1 cellular context compared by ENCODE assay signal in the genomic region with DNA sequence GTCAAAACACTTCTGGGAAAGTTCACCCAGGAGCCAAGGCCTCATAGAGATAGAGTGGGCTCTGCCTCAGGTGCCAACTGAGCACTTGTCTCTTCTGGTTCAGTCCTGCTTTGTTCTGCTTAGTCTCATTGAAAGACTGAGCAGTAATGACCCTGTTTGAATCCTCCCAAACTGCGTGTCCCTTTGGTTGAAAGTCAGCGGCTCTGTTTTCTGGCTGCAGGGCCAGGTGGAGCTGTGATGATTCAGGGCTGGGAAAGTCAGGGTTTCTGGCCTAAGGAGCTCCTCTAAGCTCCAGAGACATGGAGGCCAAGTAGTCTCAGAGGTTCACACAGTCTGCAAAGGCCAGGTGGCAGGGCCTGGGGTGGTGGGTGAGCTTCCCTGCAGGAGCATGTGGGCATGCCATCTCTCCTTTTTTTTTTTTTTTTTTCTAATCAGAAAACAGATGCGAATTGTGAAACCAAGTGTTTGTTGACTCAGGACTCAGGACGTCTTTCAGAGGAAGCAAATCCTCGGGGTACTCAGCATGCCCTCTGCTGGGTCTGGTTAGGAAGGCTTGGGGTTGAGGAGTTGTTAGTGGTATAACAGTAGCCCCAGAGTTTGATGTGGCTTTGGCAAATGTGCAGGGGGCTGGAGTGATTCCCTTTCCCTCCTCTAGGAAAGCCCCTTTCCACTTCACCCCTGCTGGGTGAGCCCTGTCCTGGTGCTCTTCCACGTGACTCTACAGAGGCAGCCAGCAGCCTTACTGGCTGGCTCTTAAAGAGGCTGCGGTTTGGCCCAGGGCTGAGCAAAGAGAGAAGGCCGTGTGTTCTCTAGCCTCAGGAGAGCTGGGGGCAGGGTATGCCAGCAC.
TF ChIP-seq lines count a peak whose summit lies in the region.

No MANE protein-coding gene starts in this region.

TF ChIP-seq in HepG2, 621 proteins besides CTCF, POLR2A, EP300 and RAD21 (continued from another document and continues in another):
- TF ChIP-seq, protein P1, sequence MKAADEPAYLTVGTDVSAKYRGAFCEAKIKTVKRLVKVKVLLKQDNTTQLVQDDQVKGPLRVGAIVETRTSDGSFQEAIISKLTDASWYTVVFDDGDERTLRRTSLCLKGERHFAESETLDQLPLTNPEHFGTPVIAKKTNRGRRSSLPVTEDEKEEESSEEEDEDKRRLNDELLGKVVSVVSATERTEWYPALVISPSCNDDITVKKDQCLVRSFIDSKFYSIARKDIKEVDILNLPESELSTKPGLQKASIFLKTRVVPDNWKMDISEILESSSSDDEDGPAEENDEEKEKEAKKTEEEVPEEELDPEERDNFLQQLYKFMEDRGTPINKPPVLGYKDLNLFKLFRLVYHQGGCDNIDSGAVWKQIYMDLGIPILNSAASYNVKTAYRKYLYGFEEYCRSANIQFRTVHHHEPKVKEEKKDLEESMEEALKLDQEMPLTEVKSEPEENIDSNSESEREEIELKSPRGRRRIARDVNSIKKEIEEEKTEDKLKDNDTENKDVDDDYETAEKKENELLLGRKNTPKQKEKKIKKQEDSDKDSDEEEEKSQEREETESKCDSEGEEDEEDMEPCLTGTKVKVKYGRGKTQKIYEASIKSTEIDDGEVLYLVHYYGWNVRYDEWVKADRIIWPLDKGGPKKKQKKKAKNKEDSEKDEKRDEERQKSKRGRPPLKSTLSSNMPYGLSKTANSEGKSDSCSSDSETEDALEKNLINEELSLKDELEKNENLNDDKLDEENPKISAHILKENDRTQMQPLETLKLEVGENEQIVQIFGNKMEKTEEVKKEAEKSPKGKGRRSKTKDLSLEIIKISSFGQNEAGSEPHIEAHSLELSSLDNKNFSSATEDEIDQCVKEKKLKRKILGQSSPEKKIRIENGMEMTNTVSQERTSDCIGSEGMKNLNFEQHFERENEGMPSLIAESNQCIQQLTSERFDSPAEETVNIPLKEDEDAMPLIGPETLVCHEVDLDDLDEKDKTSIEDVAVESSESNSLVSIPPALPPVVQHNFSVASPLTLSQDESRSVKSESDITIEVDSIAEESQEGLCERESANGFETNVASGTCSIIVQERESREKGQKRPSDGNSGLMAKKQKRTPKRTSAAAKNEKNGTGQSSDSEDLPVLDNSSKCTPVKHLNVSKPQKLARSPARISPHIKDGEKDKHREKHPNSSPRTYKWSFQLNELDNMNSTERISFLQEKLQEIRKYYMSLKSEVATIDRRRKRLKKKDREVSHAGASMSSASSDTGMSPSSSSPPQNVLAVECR (CRISPR knock-in tag; IDR thresholded peaks at IDR 0.05; ENCODE audit: borderline replicate concordance): peak; percentile 27; the same call in 1 of the 2 replicates
- no peak for TF ChIP-seq PAF1 (CRISPR knock-in tag; IDR thresholded peaks at IDR 0.05)
- no peak for TF ChIP-seq MEF2D (CRISPR knock-in tag; IDR thresholded peaks at IDR 0.05)
- TF ChIP-seq SOX13 (IDR thresholded peaks at IDR 0.05): no peak
- no peak; a peak in 1 of 4 replicates for TF ChIP-seq SOX13 (CRISPR knock-in tag; conservative IDR thresholded peaks at IDR 0.05 in 1 of 2, IDR thresholded peaks at IDR 0.05 in 1 of 2)
- 0 out of 2 replicates have a peak, but pooled peaks have one; percentile 34 for TF ChIP-seq ZNF354B (CRISPR knock-in tag; IDR thresholded peaks at IDR 0.05)
- no peak; the same call in 1 of the 2 replicates for TF ChIP-seq ZNF746 (CRISPR knock-in tag; IDR thresholded peaks at IDR 0.05)
- TF ChIP-seq, protein P2, sequence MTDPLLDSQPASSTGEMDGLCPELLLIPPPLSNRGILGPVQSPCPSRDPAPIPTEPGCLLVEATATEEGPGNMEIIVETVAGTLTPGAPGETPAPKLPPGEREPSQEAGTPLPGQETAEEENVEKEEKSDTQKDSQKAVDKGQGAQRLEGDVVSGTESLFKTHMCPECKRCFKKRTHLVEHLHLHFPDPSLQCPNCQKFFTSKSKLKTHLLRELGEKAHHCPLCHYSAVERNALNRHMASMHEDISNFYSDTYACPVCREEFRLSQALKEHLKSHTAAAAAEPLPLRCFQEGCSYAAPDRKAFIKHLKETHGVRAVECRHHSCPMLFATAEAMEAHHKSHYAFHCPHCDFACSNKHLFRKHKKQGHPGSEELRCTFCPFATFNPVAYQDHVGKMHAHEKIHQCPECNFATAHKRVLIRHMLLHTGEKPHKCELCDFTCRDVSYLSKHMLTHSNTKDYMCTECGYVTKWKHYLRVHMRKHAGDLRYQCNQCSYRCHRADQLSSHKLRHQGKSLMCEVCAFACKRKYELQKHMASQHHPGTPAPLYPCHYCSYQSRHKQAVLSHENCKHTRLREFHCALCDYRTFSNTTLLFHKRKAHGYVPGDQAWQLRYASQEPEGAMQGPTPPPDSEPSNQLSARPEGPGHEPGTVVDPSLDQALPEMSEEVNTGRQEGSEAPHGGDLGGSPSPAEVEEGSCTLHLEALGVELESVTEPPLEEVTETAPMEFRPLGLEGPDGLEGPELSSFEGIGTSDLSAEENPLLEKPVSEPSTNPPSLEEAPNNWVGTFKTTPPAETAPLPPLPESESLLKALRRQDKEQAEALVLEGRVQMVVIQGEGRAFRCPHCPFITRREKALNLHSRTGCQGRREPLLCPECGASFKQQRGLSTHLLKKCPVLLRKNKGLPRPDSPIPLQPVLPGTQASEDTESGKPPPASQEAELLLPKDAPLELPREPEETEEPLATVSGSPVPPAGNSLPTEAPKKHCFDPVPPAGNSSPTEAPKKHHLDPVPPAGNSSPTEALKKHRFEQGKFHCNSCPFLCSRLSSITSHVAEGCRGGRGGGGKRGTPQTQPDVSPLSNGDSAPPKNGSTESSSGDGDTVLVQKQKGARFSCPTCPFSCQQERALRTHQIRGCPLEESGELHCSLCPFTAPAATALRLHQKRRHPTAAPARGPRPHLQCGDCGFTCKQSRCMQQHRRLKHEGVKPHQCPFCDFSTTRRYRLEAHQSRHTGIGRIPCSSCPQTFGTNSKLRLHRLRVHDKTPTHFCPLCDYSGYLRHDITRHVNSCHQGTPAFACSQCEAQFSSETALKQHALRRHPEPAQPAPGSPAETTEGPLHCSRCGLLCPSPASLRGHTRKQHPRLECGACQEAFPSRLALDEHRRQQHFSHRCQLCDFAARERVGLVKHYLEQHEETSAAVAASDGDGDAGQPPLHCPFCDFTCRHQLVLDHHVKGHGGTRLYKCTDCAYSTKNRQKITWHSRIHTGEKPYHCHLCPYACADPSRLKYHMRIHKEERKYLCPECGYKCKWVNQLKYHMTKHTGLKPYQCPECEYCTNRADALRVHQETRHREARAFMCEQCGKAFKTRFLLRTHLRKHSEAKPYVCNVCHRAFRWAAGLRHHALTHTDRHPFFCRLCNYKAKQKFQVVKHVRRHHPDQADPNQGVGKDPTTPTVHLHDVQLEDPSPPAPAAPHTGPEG (CRISPR knock-in tag; IDR thresholded peaks at IDR 0.05): no peak
- TF ChIP-seq ZFP82 (CRISPR knock-in tag; IDR thresholded peaks at IDR 0.05; ENCODE audit: borderline replicate concordance): no peak
- TF ChIP-seq ZBTB3 (CRISPR knock-in tag; IDR thresholded peaks at IDR 0.05; ENCODE audit: borderline replicate concordance, low read depth): no peak
- TF ChIP-seq ZMYM3 (CRISPR knock-in tag; IDR thresholded peaks at IDR 0.05): no peak
- TF ChIP-seq, protein P3, sequence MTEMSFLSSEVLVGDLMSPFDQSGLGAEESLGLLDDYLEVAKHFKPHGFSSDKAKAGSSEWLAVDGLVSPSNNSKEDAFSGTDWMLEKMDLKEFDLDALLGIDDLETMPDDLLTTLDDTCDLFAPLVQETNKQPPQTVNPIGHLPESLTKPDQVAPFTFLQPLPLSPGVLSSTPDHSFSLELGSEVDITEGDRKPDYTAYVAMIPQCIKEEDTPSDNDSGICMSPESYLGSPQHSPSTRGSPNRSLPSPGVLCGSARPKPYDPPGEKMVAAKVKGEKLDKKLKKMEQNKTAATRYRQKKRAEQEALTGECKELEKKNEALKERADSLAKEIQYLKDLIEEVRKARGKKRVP (CRISPR knock-in tag; IDR thresholded peaks at IDR 0.05): no peak
- peak; percentile 70 for TF ChIP-seq JUND (CRISPR knock-in tag; IDR thresholded peaks at IDR 0.05)
- no peak for TF ChIP-seq ZNF563 (CRISPR knock-in tag; IDR thresholded peaks at IDR 0.05)
- TF ChIP-seq TRIM24 (CRISPR knock-in tag; IDR thresholded peaks at IDR 0.05): no peak
- no peak for TF ChIP-seq REXO4 (CRISPR knock-in tag; IDR thresholded peaks at IDR 0.05; ENCODE audit: borderline replicate concordance)
- no peak for TF ChIP-seq NPAS2 (CRISPR knock-in tag; IDR thresholded peaks at IDR 0.05; ENCODE audit: borderline replicate concordance)
- TF ChIP-seq ZNF883 (CRISPR knock-in tag; IDR thresholded peaks at IDR 0.05; ENCODE audit: not compliant biosample characterization): no peak
- 0 out of 2 replicates have a peak, but pooled peaks have one; percentile 35 for TF ChIP-seq DPF2 (CRISPR knock-in tag; IDR thresholded peaks at IDR 0.05; ENCODE audit: borderline replicate concordance, low read depth)
- TF ChIP-seq, protein P4, sequence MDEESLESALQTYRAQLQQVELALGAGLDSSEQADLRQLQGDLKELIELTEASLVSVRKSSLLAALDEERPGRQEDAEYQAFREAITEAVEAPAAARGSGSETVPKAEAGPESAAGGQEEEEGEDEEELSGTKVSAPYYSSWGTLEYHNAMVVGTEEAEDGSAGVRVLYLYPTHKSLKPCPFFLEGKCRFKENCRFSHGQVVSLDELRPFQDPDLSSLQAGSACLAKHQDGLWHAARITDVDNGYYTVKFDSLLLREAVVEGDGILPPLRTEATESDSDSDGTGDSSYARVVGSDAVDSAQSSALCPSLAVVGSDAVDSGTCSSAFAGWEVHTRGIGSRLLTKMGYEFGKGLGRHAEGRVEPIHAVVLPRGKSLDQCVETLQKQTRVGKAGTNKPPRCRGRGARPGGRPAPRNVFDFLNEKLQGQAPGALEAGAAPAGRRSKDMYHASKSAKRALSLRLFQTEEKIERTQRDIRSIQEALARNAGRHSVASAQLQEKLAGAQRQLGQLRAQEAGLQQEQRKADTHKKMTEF (CRISPR knock-in tag; IDR thresholded peaks at IDR 0.05): peak; percentile 38; the same call in 1 of the 2 replicates
- no peak for TF ChIP-seq NFIB (CRISPR knock-in tag; IDR thresholded peaks at IDR 0.05; ENCODE audit: borderline replicate concordance)
- no peak for TF ChIP-seq ZBTB7B (CRISPR knock-in tag; IDR thresholded peaks at IDR 0.05)
- TF ChIP-seq SAFB2 (CRISPR knock-in tag; IDR thresholded peaks at IDR 0.05; ENCODE audit: borderline replicate concordance, low read depth): peak; percentile 73; the same call in 1 of the 2 replicates
- no peak for TF ChIP-seq ZNF816 (CRISPR knock-in tag; IDR thresholded peaks at IDR 0.05; ENCODE audit: borderline replicate concordance)
- peak; percentile 43 for TF ChIP-seq FOSL2 (CRISPR knock-in tag; IDR thresholded peaks at IDR 0.05)
- 0 out of 2 replicates have a peak, but pooled peaks have one; percentile 51 for TF ChIP-seq ZBTB38 (CRISPR knock-in tag; IDR thresholded peaks at IDR 0.05)
- TF ChIP-seq ZNF205 (CRISPR knock-in tag; IDR thresholded peaks at IDR 0.05): no peak; the same call in 1 of the 2 replicates
- TF ChIP-seq, protein P5, sequence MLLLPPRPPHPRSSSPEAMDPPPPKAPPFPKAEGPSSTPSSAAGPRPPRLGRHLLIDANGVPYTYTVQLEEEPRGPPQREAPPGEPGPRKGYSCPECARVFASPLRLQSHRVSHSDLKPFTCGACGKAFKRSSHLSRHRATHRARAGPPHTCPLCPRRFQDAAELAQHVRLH (CRISPR knock-in tag; IDR thresholded peaks at IDR 0.05; ENCODE audit: borderline replicate concordance, low read depth): no peak; the same call in 1 of the 2 replicates
- no peak for TF ChIP-seq TBX3 (IDR thresholded peaks at IDR 0.05; ENCODE audit: borderline replicate concordance)
- TF ChIP-seq NFIC (IDR thresholded peaks at IDR 0.05; ENCODE audit: low read length): no peak
- peak; percentile 63 for TF ChIP-seq CEBPG (CRISPR knock-in tag; IDR thresholded peaks at IDR 0.05)
- TF ChIP-seq, protein P6, sequence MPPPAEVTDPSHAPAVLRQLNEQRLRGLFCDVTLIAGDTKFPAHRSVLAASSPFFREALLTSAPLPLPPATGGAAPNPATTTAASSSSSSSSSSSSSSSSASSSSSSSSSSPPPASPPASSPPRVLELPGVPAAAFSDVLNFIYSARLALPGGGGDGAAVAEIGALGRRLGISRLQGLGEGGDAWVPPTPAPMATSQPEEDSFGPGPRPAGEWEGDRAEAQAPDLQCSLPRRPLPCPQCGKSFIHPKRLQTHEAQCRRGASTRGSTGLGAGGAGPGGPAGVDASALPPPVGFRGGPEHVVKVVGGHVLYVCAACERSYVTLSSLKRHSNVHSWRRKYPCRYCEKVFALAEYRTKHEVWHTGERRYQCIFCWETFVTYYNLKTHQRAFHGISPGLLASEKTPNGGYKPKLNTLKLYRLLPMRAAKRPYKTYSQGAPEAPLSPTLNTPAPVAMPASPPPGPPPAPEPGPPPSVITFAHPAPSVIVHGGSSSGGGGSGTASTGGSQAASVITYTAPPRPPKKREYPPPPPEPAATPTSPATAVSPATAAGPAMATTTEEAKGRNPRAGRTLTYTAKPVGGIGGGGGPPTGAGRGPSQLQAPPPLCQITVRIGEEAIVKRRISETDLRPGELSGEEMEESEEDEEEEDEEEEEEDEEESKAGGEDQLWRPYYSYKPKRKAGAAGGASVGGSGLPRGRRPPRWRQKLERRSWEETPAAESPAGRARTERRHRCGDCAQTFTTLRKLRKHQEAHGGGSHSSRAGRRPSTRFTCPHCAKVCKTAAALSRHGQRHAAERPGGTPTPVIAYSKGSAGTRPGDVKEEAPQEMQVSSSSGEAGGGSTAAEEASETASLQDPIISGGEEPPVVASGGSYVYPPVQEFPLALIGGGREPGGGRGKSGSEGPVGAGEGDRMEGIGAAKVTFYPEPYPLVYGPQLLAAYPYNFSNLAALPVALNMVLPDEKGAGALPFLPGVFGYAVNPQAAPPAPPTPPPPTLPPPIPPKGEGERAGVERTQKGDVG (CRISPR knock-in tag; IDR thresholded peaks at IDR 0.05; ENCODE audit: borderline replicate concordance): 0 out of 2 replicates have a peak, but pooled peaks have one; percentile 79
- TF ChIP-seq, protein P7, sequence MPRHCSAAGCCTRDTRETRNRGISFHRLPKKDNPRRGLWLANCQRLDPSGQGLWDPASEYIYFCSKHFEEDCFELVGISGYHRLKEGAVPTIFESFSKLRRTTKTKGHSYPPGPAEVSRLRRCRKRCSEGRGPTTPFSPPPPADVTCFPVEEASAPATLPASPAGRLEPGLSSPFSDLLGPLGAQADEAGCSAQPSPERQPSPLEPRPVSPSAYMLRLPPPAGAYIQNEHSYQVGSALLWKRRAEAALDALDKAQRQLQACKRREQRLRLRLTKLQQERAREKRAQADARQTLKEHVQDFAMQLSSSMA (CRISPR knock-in tag; IDR thresholded peaks at IDR 0.05): no peak
- no peak for TF ChIP-seq ZFP41 (CRISPR knock-in tag; IDR thresholded peaks at IDR 0.05; ENCODE audit: borderline replicate concordance)
- TF ChIP-seq, protein P8, sequence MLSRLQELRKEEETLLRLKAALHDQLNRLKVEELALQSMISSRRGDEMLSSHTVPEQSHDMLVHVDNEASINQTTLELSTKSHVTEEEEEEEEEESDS (CRISPR knock-in tag; IDR thresholded peaks at IDR 0.05; ENCODE audit: borderline replicate concordance): no peak
- TF ChIP-seq, protein P9, sequence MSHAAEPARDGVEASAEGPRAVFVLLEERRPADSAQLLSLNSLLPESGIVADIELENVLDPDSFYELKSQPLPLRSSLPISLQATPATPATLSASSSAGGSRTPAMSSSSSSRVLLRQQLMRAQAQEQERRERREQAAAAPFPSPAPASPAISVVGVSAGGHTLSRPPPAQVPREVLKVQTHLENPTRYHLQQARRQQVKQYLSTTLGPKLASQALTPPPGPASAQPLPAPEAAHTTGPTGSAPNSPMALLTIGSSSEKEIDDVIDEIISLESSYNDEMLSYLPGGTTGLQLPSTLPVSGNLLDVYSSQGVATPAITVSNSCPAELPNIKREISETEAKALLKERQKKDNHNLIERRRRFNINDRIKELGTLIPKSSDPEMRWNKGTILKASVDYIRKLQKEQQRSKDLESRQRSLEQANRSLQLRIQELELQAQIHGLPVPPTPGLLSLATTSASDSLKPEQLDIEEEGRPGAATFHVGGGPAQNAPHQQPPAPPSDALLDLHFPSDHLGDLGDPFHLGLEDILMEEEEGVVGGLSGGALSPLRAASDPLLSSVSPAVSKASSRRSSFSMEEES (CRISPR knock-in tag; IDR thresholded peaks at IDR 0.05): no peak
